In the genomic region with DNA sequence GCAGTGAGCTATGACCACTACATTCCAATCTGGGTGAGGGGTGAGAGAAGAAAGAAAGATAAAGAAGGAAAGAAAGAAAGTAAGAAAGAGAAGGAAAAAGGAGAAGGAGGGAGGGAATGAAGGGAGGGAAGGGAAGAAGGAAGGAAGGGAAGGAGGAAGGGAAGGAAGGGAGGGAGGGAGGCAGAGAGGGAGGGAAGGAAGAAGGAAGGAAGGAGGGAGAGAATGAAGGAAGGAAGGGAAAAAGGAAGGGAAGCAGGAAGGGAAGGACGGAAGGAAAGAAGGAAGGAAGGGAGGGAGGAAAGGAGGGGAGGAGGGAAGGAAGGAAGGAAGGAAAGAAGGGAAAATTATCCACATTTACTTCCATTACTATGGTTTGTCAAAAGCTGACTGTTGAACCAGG, we compare ENCODE assay signal across 9 cellular contexts. TPM values are rescaled to one million over a fixed set of nuclear protein-coding genes. Genes with fewer than 3 reads are reported as not detected.
"Had no signal": no experiment of that assay in that cellular context is flagged by ENCODE, and none has a peak within 500 bp of the region (broad histone marks: within the 10 kb centered on the region; RNA-seq: fewer than 3 reads in every experiment).

No MANE protein-coding gene starts in this region.

- ATAC-seq: GM12878 had no signal

- DNase-seq: GDM1, GF-D8 had no signal

- FAIRE-seq: G401.6, GM12878, GM12891, GM12892, GM18507, GM19239 had no signal

- H3K4me3 ChIP-seq: GM12878 had no signal

RNA-seq across cellular contexts. Expression of a gene that starts 39.4 kb away (rescaled TPM):
- total RNA-seq: GM12878 had no signal
- polyA plus RNA-seq: GM12878 had no signal

RNA-seq across cellular contexts. Expression of a gene that starts 55.5 kb away (rescaled TPM):
- total RNA-seq: G401, GM12878 had no signal
- polyA plus RNA-seq: GM12878 had no signal
